Comparison of ENCODE assay signal across 24 cellular contexts in the genomic region with DNA sequence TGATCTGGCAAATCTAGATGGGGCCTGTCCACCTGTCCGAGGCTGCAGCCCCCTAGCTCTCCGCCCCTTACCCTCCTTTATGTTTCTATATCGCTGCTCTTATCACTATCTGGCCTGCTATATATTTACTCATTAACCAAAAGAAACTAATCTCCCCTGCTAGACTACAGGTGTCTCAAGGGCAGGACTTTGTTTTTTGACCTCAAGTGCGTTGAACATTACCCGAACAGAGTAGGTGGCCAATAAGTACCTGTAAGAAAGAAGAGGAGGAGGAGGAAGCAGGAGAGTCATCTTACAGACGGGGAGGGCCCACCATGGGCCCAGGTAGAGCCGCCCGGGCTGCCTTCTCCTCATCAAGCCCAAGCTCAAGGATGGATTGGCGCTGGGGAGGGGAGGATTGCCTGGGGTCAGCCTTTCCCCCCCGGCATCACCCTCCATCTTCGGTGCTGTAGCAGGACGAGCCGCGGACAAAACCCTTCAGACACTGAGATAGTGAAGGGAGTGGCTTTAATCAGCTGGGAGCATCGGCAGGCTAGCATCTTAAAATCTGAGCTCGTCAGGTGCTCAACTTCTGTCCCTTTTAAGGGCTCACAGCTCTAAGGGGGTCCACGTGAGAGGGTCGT. TPM values are rescaled to one million over a fixed set of nuclear protein-coding genes. Genes with fewer than 3 reads are reported as not detected.
DNase-seq lines count a peak whose midpoint lies in the region; ATAC-seq, FAIRE-seq and TF ChIP-seq lines count a peak whose summit lies in the region.
"Had no signal": no experiment of that assay in that cellular context is flagged by ENCODE, and none has a peak within 500 bp of the region (broad histone marks: within the 10 kb centered on the region; RNA-seq: fewer than 3 reads in every experiment).

No MANE protein-coding gene starts in this region.

- peak; percentile 55 for FAIRE-seq in GM12891 (lab: Jason Lieb, UNC)
- FAIRE-seq in H1 (lab: Jason Lieb, UNC), result no peak
- FAIRE-seq: GM18507, HTR-8/SVneo had no signal

- TF ChIP-seq CTCF in H1 (IDR thresholded peaks at IDR 0.05; ENCODE audit: control extremely low read depth in 1 of 3, insufficient read depth in 1 of 3, low read depth in 1 of 3, low read length in 3 of 3), result no peak

- CTCF ChIA-PET in H1 (lab: Charles Lee; ENCODE audit: partially characterized antibody), result interaction anchor here (0.6 to 16.5 kb wide), 15 partner anchors 9 to 91 kb away, joined by 3 to 173 read pairs (median 6); no protein-coding TSS in a partner anchor

- H2AK5ac ChIP-seq in H1 (ENCODE audit: low read depth, low read length), result no peak overlapping the region

- ATAC-seq in GM21576 (IDR thresholded peaks at IDR 0.05; ENCODE audit: unreplicated experiment) (no peak), GM21619 (IDR thresholded peaks at IDR 0.05; ENCODE audit: unreplicated experiment) (no peak), HG03432 (IDR thresholded peaks at IDR 0.05; ENCODE audit: unreplicated experiment) (no peak)
- ATAC-seq: esophagus mucosa; left lung; stimulated activated naive CD8-positive, alpha-beta T cell treated with anti-CD3 and anti-CD28 coated beads, Interleukin-15, amount 100 ng/mL, for 72 hours had no signal

- H3K23me2 ChIP-seq in H1 (ENCODE audit: low read depth, low read length), result no peaks in the 10 kb centered on the region

- no peak for TF ChIP-seq POLR2A in GM12891 (IDR thresholded peaks at IDR 0.05; ENCODE audit: low read depth, low read length)
- no peak for TF ChIP-seq POLR2A in H1 (IDR thresholded peaks at IDR 0.05; ENCODE audit: control extremely low read depth in 1 of 2, low read depth in 2 of 2, low read length in 2 of 2)

- no peak overlapping the region for H2BK15ac ChIP-seq in H1 (ENCODE audit: low read length)

- no peaks in the 10 kb centered on the region for H3K27me3 ChIP-seq in Karpas-422 (ENCODE audit: low read length)
- peaks cover 0 to 3% (median under 1%) of the 10 kb centered on the region in 4 experiments; a peak in 4 of 7 replicates for H3K27me3 ChIP-seq in H1 (replicated peaks in 1 of 4; ENCODE audit: control insufficient read depth in 3 of 4, extremely low read depth in 1 of 4, insufficient read depth in 3 of 4, low read length in 3 of 4)
- H3K27me3 ChIP-seq: upper lobe of right lung had no signal

- H2AFZ ChIP-seq in Karpas-422 (ENCODE audit: low read length) (no peak overlapping the region), H1 (ENCODE audit: low read length) (no peak overlapping the region)
- H2AFZ ChIP-seq: GM23248 had no signal

- H3K36me3 ChIP-seq in Karpas-422 (ENCODE audit: insufficient read depth, low read length) (no peaks in the 10 kb centered on the region), H1 (ENCODE audit: control insufficient read depth in 2 of 4, insufficient read depth in 4 of 4, low read length in 3 of 4) (no peaks in the 10 kb centered on the region)
- H3K36me3 ChIP-seq: left lung, upper lobe of right lung had no signal

- H2BK5ac ChIP-seq in H1 (ENCODE audit: low read depth, low read length), result peak overlapping the region; percentile 48; the same call in 1 of the 2 replicates

- no peak overlapping the region for H3K18ac ChIP-seq in H1 (ENCODE audit: extremely low read depth, low read length)

- no peak for TF ChIP-seq EP300 in H1 (IDR thresholded peaks at IDR 0.05; ENCODE audit: borderline replicate concordance in 1 of 2, low read depth in 2 of 2, low read length in 2 of 2)

- no peak overlapping the region for H3K23ac ChIP-seq in H1 (ENCODE audit: insufficient read length)

- no peak overlapping the region for H3K14ac ChIP-seq in H1 (ENCODE audit: insufficient read length)

- H3K9me2 ChIP-seq in Karpas-422 (replicated peaks; ENCODE audit: insufficient read depth, low read length), result no peaks in the 10 kb centered on the region

- H3K4me3 ChIP-seq in Karpas-422 (ENCODE audit: low read length), result no peak overlapping the region
- H3K4me3 ChIP-seq in H1 (ENCODE audit: extremely low read depth in 1 of 4, insufficient read depth in 2 of 4, low read depth in 3 of 4, low read length in 4 of 4), result no peak overlapping the region
- H3K4me3 ChIP-seq: GM23248, left lung, upper lobe of right lung had no signal

- H2BK20ac ChIP-seq in H1 (ENCODE audit: low read length), result no peak overlapping the region

- 78% methylated on average over 13 of the region's 18 CpGs; no CpG with 5 or more reads in 1 of the 2 experiments for WGBS in H1 (ENCODE audit: extremely low coverage in 1 of 2, insufficient coverage in 1 of 2, insufficient read length in 1 of 2, insufficient replicate concordance in 2 of 2, low coverage in 1 of 2, low lambda C conversion rate in 2 of 2, missing lambda C conversion rate in 1 of 2), 2 experiments

- H3K9me3 ChIP-seq in Karpas-422 (ENCODE audit: low read length) (no peaks in the 10 kb centered on the region), H1 (ENCODE audit: insufficient read depth in 2 of 2, low read depth in 1 of 2, low read length in 1 of 2) (no peaks in the 10 kb centered on the region)
- H3K9me3 ChIP-seq: left lung, upper lobe of right lung had no signal

- H2BK120ac ChIP-seq in H1 (replicated peaks; ENCODE audit: low read depth, low read length), result no peak overlapping the region

- H4K8ac ChIP-seq in H1 (ENCODE audit: extremely low read depth, insufficient read depth, low read length), result no peak overlapping the region

- intact Hi-C loops in posterior vena cava (cut with DNase I), result no loop called here

- H4K91ac ChIP-seq in H1 (replicated peaks; ENCODE audit: insufficient read length, low read length), result no peak overlapping the region

- H4K5ac ChIP-seq in H1 (ENCODE audit: insufficient read length, low read depth, low read length), result no peak overlapping the region

- H3K56ac ChIP-seq in H1 (replicated peaks; ENCODE audit: insufficient read length, low read depth, low read length), result no peak overlapping the region

- no peak overlapping the region for H3K4ac ChIP-seq in H1 (replicated peaks; ENCODE audit: insufficient read length, low read depth, low read length)

- no peak for TF ChIP-seq RAD21 in H1 (IDR thresholded peaks at IDR 0.05 in 1 of 2, conservative IDR thresholded peaks at IDR 0.05 in 1 of 2; ENCODE audit: low read depth in 2 of 2, low read length in 2 of 2)

- H3K79me1 ChIP-seq in H1 (ENCODE audit: low read depth, low read length), result 0 out of 2 replicates have a peak, but pooled peaks cover 3% of the 10 kb centered on the region

- H3K4me1 ChIP-seq in Karpas-422 (ENCODE audit: low read length), result peaks cover 8% of the 10 kb centered on the region
- H3K4me1 ChIP-seq in H1 (replicated peaks in 1 of 4; ENCODE audit: control insufficient read depth in 3 of 4, insufficient read depth in 4 of 4, low read length in 3 of 4), result peaks cover 0 to 15% (median 9%) of the 10 kb centered on the region in 4 experiments; a peak in 5 of 7 replicates

- H3K27ac ChIP-seq in Karpas-422 (ENCODE audit: low read length) (no peak overlapping the region), H1 (ENCODE audit: low read depth, low read length) (no peak overlapping the region)
- H3K27ac ChIP-seq: GM23248, upper lobe of right lung had no signal

- POLR2A ChIA-PET in H1 (lab: Charles Lee; ENCODE audit: partially characterized antibody), result interaction anchor here (1.7 kb wide), 1 partner anchor 27 kb away, joined by 3 read pairs; no protein-coding TSS in a partner anchor

- no peak overlapping the region for H3K9ac ChIP-seq in Karpas-422 (ENCODE audit: low read length)
- no peak overlapping the region for H3K9ac ChIP-seq in H1 (replicated peaks in 1 of 4; ENCODE audit: extremely low read depth in 1 of 4, low read depth in 3 of 4, low read length in 3 of 4)
- H3K9ac ChIP-seq: GM23248 had no signal

- DNase-seq in GM12891 (ENCODE audit: insufficient read length, low spot score) (no peak), Karpas-422 (no peak), H1 (ENCODE audit: low read depth in 1 of 2, low spot score in 2 of 2) (no peak), posterior vena cava (ENCODE audit: low spot score) (peak; percentile 57), NCI-H2196 (lab: John Stamatoyannopoulos, UW; ENCODE audit: unreplicated experiment) (no peak)
- DNase-seq: activated gamma-delta T cell, amygdala, caudate nucleus, GM23248, left lung, NCI-H1105 treated with DMSO at 0.1 percent for 48 hours, NCI-H526 treated with DMSO at 0.1 percent for 48 hours, nucleus accumbens, OCI-M1, T-helper 2 cell had no signal

- 0 out of 2 replicates have a peak overlapping the region, but pooled peaks have one; percentile 1 for H2BK12ac ChIP-seq in H1 (ENCODE audit: low read depth, low read length)

- H3K79me2 ChIP-seq in Karpas-422 (ENCODE audit: low read length) (no peaks in the 10 kb centered on the region), H1 (ENCODE audit: control insufficient read depth in 1 of 2, insufficient read depth in 2 of 2, low read length in 2 of 2) (no peaks in the 10 kb centered on the region)

- no peaks in the 10 kb centered on the region for H4K20me1 ChIP-seq in Karpas-422 (ENCODE audit: insufficient read depth, low read depth, low read length)
- H4K20me1 ChIP-seq in H1 (replicated peaks in 1 of 2; ENCODE audit: control insufficient read depth in 1 of 2, insufficient read depth in 2 of 2, low read length in 2 of 2), result peaks cover 0 to 1% of the 10 kb centered on the region in 2 experiments

- peak overlapping the region; percentile 27 for H3K4me2 ChIP-seq in Karpas-422 (ENCODE audit: low read depth, low read length, poor library complexity, severe bottlenecking)
- H3K4me2 ChIP-seq in H1 (ENCODE audit: insufficient read depth in 1 of 2, low read depth in 2 of 2, low read length in 2 of 2), result no peak overlapping the region

RNA-seq across cellular contexts. Expression of a gene that starts 1.2 kb away (rescaled TPM):
- polyA plus RNA-seq in GM12891 (2012; ENCODE audit: low read depth, missing spikeins), result 0.23 TPM
- not detected in 2 replicates for total RNA-seq in Karpas-422 (2014; rRNA removed; shearing (Covaris generic); ENCODE audit: low replicate concordance)
- not detected in 2 replicates for total RNA-seq in H1 (2021; fragmentation: NEBNext Ultra II Directional; extraction: Animal tissue kit (Norgen Biotek cat#: 25700))
- 0.15 and 0.20 TPM in 2 replicates for polyA plus RNA-seq in H1 (2011; rRNA removed)
- 0.26 TPM for polyA plus RNA-seq in H1 (2011; cell fraction: cytosol; rRNA removed)
- 0.13 TPM for polyA plus RNA-seq in H1 (2011; cell fraction: nucleus; rRNA removed)
- 0.09 to 0.11 TPM in 2 of 4 replicates, not detected in the others for polyA plus RNA-seq in H1 (2012, experiment 1 of 2)
- polyA plus RNA-seq in H1 (2012, experiment 2 of 2), result not detected
- polyA plus RNA-seq in H1 (2013, experiment 1 of 2), result 0.18 TPM
- 0.07 TPM for polyA plus RNA-seq in H1 (2013, experiment 2 of 2)
- polyA minus RNA-seq in H1 (2011; rRNA and poly(A)+ RNA removed), result 0.17 and 0.32 TPM in 2 replicates
- polyA minus RNA-seq in H1 (2011; cell fraction: cytosol; rRNA and poly(A)+ RNA removed), result not detected
- polyA minus RNA-seq in H1 (2011; cell fraction: nucleus; rRNA and poly(A)+ RNA removed), result not detected
- 1 to 10 TPM; 2.5 to 4.9 TPM for total RNA-seq in posterior vena cava

RNA-seq across cellular contexts. Expression of a gene that starts 37.1 kb away (rescaled TPM):
- 2.6 TPM for polyA plus RNA-seq in GM12891 (2012; ENCODE audit: low read depth, missing spikeins)
- 0.11 TPM in 1 of 2 replicates, not detected in the other for total RNA-seq in Karpas-422 (2014; rRNA removed; shearing (Covaris generic); ENCODE audit: low replicate concordance)
- 12.9 and 14.6 TPM in 2 replicates for total RNA-seq in H1 (2021; fragmentation: NEBNext Ultra II Directional; extraction: Animal tissue kit (Norgen Biotek cat#: 25700))
- polyA plus RNA-seq in H1 (2011; rRNA removed), result 11.3 and 23.4 TPM in 2 replicates
- polyA plus RNA-seq in H1 (2011; cell fraction: cytosol; rRNA removed), result 12.4 TPM
- polyA plus RNA-seq in H1 (2011; cell fraction: nucleus; rRNA removed), result 65.2 TPM
- 5.6 to 10.8 TPM (median 10.0 TPM) in 4 replicates for polyA plus RNA-seq in H1 (2012, experiment 1 of 2)
- 7.7 TPM for polyA plus RNA-seq in H1 (2012, experiment 2 of 2)
- polyA plus RNA-seq in H1 (2013, experiment 1 of 2), result 5.6 TPM
- polyA plus RNA-seq in H1 (2013, experiment 2 of 2), result 5.2 TPM
- 15.5 and 17.0 TPM in 2 replicates for polyA minus RNA-seq in H1 (2011; rRNA and poly(A)+ RNA removed)
- polyA minus RNA-seq in H1 (2011; cell fraction: cytosol; rRNA and poly(A)+ RNA removed), result 26.9 TPM
- 34.7 TPM for polyA minus RNA-seq in H1 (2011; cell fraction: nucleus; rRNA and poly(A)+ RNA removed)
- 10 to 100 TPM; 88.6 to 99.1 TPM for total RNA-seq in posterior vena cava

RNA-seq across cellular contexts. Expression of a gene that starts 52.9 kb away (rescaled TPM):
- 0.05 TPM for polyA plus RNA-seq in GM12891 (2012; ENCODE audit: low read depth, missing spikeins)
- not detected in 2 replicates for total RNA-seq in Karpas-422 (2014; rRNA removed; shearing (Covaris generic); ENCODE audit: low replicate concordance)
- 1.0 and 1.2 TPM in 2 replicates for total RNA-seq in H1 (2021; fragmentation: NEBNext Ultra II Directional; extraction: Animal tissue kit (Norgen Biotek cat#: 25700))
- 1.5 and 2.6 TPM in 2 replicates for polyA plus RNA-seq in H1 (2011; rRNA removed)
- polyA plus RNA-seq in H1 (2011; cell fraction: cytosol; rRNA removed), result 1.4 TPM
- 1.6 TPM for polyA plus RNA-seq in H1 (2011; cell fraction: nucleus; rRNA removed)
- 0.21 to 0.75 TPM (median 0.57 TPM) in 4 replicates for polyA plus RNA-seq in H1 (2012, experiment 1 of 2)
- polyA plus RNA-seq in H1 (2012, experiment 2 of 2), result 0.63 TPM
- 0.93 TPM for polyA plus RNA-seq in H1 (2013, experiment 1 of 2)
- 0.85 TPM for polyA plus RNA-seq in H1 (2013, experiment 2 of 2)
- 1.4 and 1.5 TPM in 2 replicates for polyA minus RNA-seq in H1 (2011; rRNA and poly(A)+ RNA removed)
- polyA minus RNA-seq in H1 (2011; cell fraction: cytosol; rRNA and poly(A)+ RNA removed), result 0.66 TPM
- polyA minus RNA-seq in H1 (2011; cell fraction: nucleus; rRNA and poly(A)+ RNA removed), result 2.7 TPM
- 1 to 10 TPM in 1 of 2 donors, under 1 TPM in 1; 0.74 to 3.1 TPM for total RNA-seq in posterior vena cava
- total RNA-seq: GM23248, LHCN-M2 had no signal
- polyA plus RNA-seq: GM23248 had no signal

Comparison
In these comparisons a context has a peak if more than half of its experiments do, and no peak if none do; other contexts are left out.
1. RNA of a gene that starts 37.1 kb away (total RNA-seq): 88.6 to 99.1 TPM in posterior vena cava and 12.9 to 14.6 TPM in H1; 0.11 TPM in Karpas-422; every median in the first group is over 10 times any median in the second.